13 cellular contexts compared by ENCODE assay signal in genomic region chr2:172701250-172701649, GRCh38. TPM values are rescaled to one million over a fixed set of nuclear protein-coding genes. Genes with fewer than 3 reads are reported as not detected.
A peak's percentile ranks its signal among the peaks of the same experiment; 100 is the strongest.
DNase-seq lines count a peak whose midpoint lies in the region; ATAC-seq, FAIRE-seq and TF ChIP-seq lines count a peak whose summit lies in the region.
"Had no signal": no experiment of that assay in that cellular context is flagged by ENCODE, and none has a peak within 500 bp of the region (broad histone marks: within the 10 kb centered on the region; RNA-seq: fewer than 3 reads in every experiment).

No MANE protein-coding gene starts in this region.

- H3K36me3 Mint-ChIP-seq in astrocyte (ENCODE audit: low read depth, unreplicated experiment) = no peaks in the 10 kb centered on the region
- H3K36me3 Mint-ChIP-seq in activated T-cell treated with anti-CD3 and anti-CD28 coated beads, Interleukin-2, amount 50 U/mL, for 24 hours (ENCODE audit: low read depth) = no peaks in the 10 kb centered on the region

- no peak overlapping the region for H3K27ac Mint-ChIP-seq in astrocyte (ENCODE audit: unreplicated experiment)
- no peak overlapping the region for H3K27ac Mint-ChIP-seq in activated T-cell treated with anti-CD3 and anti-CD28 coated beads, Interleukin-2, amount 50 U/mL, for 24 hours
- H3K27ac Mint-ChIP-seq: mesothelial cell of epicardium had no signal

- peak; percentile 92 for FAIRE-seq in astrocyte (lab: Jason Lieb, UNC)

- ATAC-seq in GM21717 (IDR thresholded peaks at IDR 0.05; ENCODE audit: unreplicated experiment) (no peak), GM18867 (IDR thresholded peaks at IDR 0.05; ENCODE audit: unreplicated experiment) (no peak)

- peak overlapping the region; percentile 56 for H3K4me2 ChIP-seq in astrocyte (ENCODE audit: low read length)

- H3K9ac ChIP-seq in astrocyte (ENCODE audit: low read length) = no peak overlapping the region

- CTCF ChIA-PET in AG04450 (lab: Charles Lee) = interaction anchor here (0.9 to 1.4 kb wide), 2 partner anchors 9 to 26 kb away, joined by 3 to 5 read pairs; no protein-coding TSS in a partner anchor

- H3K9me3 ChIP-seq in AG04450 (ENCODE audit: control insufficient read depth, insufficient read depth, low read length) = no peaks in the 10 kb centered on the region; the same call in 1 of the 2 replicates
- H3K9me3 ChIP-seq in astrocyte (ENCODE audit: insufficient read depth, low read depth, low read length) = no peaks in the 10 kb centered on the region
- H3K9me3 ChIP-seq: esophagus muscularis mucosa had no signal

- H2AFZ ChIP-seq in astrocyte (ENCODE audit: low read depth, low read length) = no peak overlapping the region

- DNase-seq in AG04450 (ENCODE audit: low read depth, low spot score) = peak; percentile 36
- peak; percentile 89 for DNase-seq in HS-5 (ENCODE audit: low read depth)
- peak; percentile 86 for DNase-seq in astrocyte (ENCODE audit: low read depth)
- peak; percentile 36 for DNase-seq in fibroblast of villous mesenchyme (ENCODE audit: low read depth)
- no peak for DNase-seq in NOMO-1 (lab: John Stamatoyannopoulos, UW; ENCODE audit: unreplicated experiment in 2 of 2)
- no peak for DNase-seq in activated T-cell treated with anti-CD3 and anti-CD28 coated beads, Interleukin-2, amount 50 U/mL, for 24 hours
- DNase-seq: activated naive CD4-positive, alpha-beta T cell treated with anti-CD3 and anti-CD28 coated beads, Interleukin-2, amount 50 U/mL, for 16 hours; nucleus accumbens; substantia nigra had no signal

- H3K4me1 ChIP-seq in astrocyte (ENCODE audit: insufficient read depth, low read length) = peaks cover 30% of the 10 kb centered on the region
- H3K4me1 ChIP-seq: esophagus muscularis mucosa had no signal

- H3K27ac ChIP-seq in AG04450 (ENCODE audit: low read depth, low read length) = no peak overlapping the region
- peak overlapping the region; percentile 42 for H3K27ac ChIP-seq in astrocyte (ENCODE audit: low read depth, low read length)
- H3K27ac ChIP-seq: esophagus muscularis mucosa had no signal

- no peaks in the 10 kb centered on the region for H4K20me1 ChIP-seq in astrocyte (ENCODE audit: insufficient read depth, low read length)

- H3K36me3 ChIP-seq in astrocyte (ENCODE audit: insufficient read depth, low read length) = no peaks in the 10 kb centered on the region
- H3K36me3 ChIP-seq: esophagus muscularis mucosa had no signal

- H3K27me3 Mint-ChIP-seq in astrocyte (ENCODE audit: low read depth, unreplicated experiment) = no peaks in the 10 kb centered on the region
- H3K27me3 Mint-ChIP-seq in activated T-cell treated with anti-CD3 and anti-CD28 coated beads, Interleukin-2, amount 50 U/mL, for 24 hours = peaks cover 12% of the 10 kb centered on the region

- H3K4me3 Mint-ChIP-seq in astrocyte (ENCODE audit: unreplicated experiment) = no peak overlapping the region
- H3K4me3 Mint-ChIP-seq in activated T-cell treated with anti-CD3 and anti-CD28 coated beads, Interleukin-2, amount 50 U/mL, for 24 hours = no peak overlapping the region
- H3K4me3 Mint-ChIP-seq: mesothelial cell of epicardium had no signal

- peaks cover 2% of the 10 kb centered on the region for H3K9me3 Mint-ChIP-seq in astrocyte (ENCODE audit: unreplicated experiment)
- H3K9me3 Mint-ChIP-seq in activated T-cell treated with anti-CD3 and anti-CD28 coated beads, Interleukin-2, amount 50 U/mL, for 24 hours = no peaks in the 10 kb centered on the region

- no peak overlapping the region for H3K4me3 ChIP-seq in AG04450 (ENCODE audit: low read depth, low read length)
- H3K4me3 ChIP-seq in astrocyte (ENCODE audit: insufficient read depth, low read depth, low read length) = no peak overlapping the region
- no peak overlapping the region for H3K4me3 ChIP-seq in fibroblast of villous mesenchyme (ENCODE audit: low read depth, low read length)
- H3K4me3 ChIP-seq: esophagus muscularis mucosa had no signal

- peaks cover 16% of the 10 kb centered on the region for H3K4me1 Mint-ChIP-seq in astrocyte (ENCODE audit: low read depth, unreplicated experiment)
- H3K4me1 Mint-ChIP-seq in activated T-cell treated with anti-CD3 and anti-CD28 coated beads, Interleukin-2, amount 50 U/mL, for 24 hours (ENCODE audit: low read depth) = peaks cover 20% of the 10 kb centered on the region
- H3K4me1 Mint-ChIP-seq: mesothelial cell of epicardium had no signal

- TF ChIP-seq CTCF in AG04450 (IDR thresholded peaks at IDR 0.05; ENCODE audit: low read depth, low read length) = no peak
- no peak for TF ChIP-seq CTCF in astrocyte (IDR thresholded peaks at IDR 0.05; ENCODE audit: insufficient read depth, low read depth, low read length)
- no peak for TF ChIP-seq CTCF in fibroblast of villous mesenchyme (IDR thresholded peaks at IDR 0.05; ENCODE audit: insufficient read depth, low read depth, low read length)

- no peaks in the 10 kb centered on the region for H3K79me2 ChIP-seq in astrocyte (ENCODE audit: insufficient read depth, low read length)

- H3K27me3 ChIP-seq in AG04450 (ENCODE audit: control insufficient read depth, insufficient read depth, low read length) (no peaks in the 10 kb centered on the region), astrocyte (ENCODE audit: insufficient read depth, low read length) (no peaks in the 10 kb centered on the region)
- H3K27me3 ChIP-seq: esophagus muscularis mucosa had no signal

- POLR2A ChIA-PET in AG04450 (lab: Yijun Ruan, JAX) = interaction anchor here (0.7 kb wide), 2 partner anchors 46 to 125 kb away, joined by 4 to 10 read pairs; no protein-coding TSS in a partner anchor

RNA-seq across cellular contexts. Expression of gene RAPGEF4, which starts 34.4 kb away (rescaled TPM):
- 0.63 and 1.3 TPM in 2 replicates for polyA plus RNA-seq in AG04450 (2011; rRNA removed)
- polyA minus RNA-seq in AG04450 (2011; rRNA and poly(A)+ RNA removed) = 1.5 and 4.7 TPM in 2 replicates
- total RNA-seq in astrocyte (0.62 and 1.1 TPM in 2 replicates), fibroblast of villous mesenchyme (1.3 and 2.6 TPM in 2 replicates)

Comparison
In these comparisons a context has a peak if more than half of its experiments do, and no peak if none do; other contexts are left out.
1. DNase-seq: peak in AG04450 (single experiment), HS-5 (single experiment), astrocyte (single experiment) and fibroblast of villous mesenchyme (single experiment); none in NOMO-1 (0 of 2) and activated T-cell treated with anti-CD3 and anti-CD28 coated beads, Interleukin-2, amount 50 U/mL, for 24 hours (single experiment).